Comparison of ENCODE assay signal across 8 cellular contexts in genomic region chr13:21674271-21675009, GRCh38. TPM values are rescaled to one million over a fixed set of nuclear protein-coding genes. Genes with fewer than 3 reads are reported as not detected.
DNase-seq lines count a peak whose midpoint lies in the region; ATAC-seq and TF ChIP-seq lines count a peak whose summit lies in the region.

No MANE protein-coding gene starts in this region.

- peak overlapping the region; percentile 95 for H3K4me2 ChIP-seq in neural progenitor cell

- H3K9me3 ChIP-seq in esophagus muscularis mucosa = no peaks in the 10 kb centered on the region
- no peaks in the 10 kb centered on the region for H3K9me3 ChIP-seq in neural progenitor cell (ENCODE audit: low read depth)

- H3K4me3 ChIP-seq in HL-60 (replicated peaks; ENCODE audit: insufficient read depth, low read length) (peak overlapping the region; percentile 44), esophagus muscularis mucosa (peak overlapping the region; percentile 60 to 77 (median 66)), neural progenitor cell (peak overlapping the region; percentile 88)

- no peaks in the 10 kb centered on the region for H3K79me2 ChIP-seq in neural progenitor cell (ENCODE audit: low read depth)

- intact Hi-C loops in activated CD4-positive, alpha-beta memory T cell treated with anti-CD3 and anti-CD28 coated beads for 36 hours (cut with micrococcal nuclease) = loop anchor here (1.0 to 5.0 kb wide), 3 partner anchors 12 to 497 kb away; partner anchors contain the start of genes MRPL57 and SKA3
- intact Hi-C loops in esophagus muscularis mucosa (cut with DNase I) = no loop called here

- H3K4me1 ChIP-seq in esophagus muscularis mucosa = peaks cover 36 to 65% (median 56%) of the 10 kb centered on the region in 4 donors
- H3K4me1 ChIP-seq in neural progenitor cell = peaks cover 23% of the 10 kb centered on the region

- H3K9ac ChIP-seq in neural progenitor cell = no peak overlapping the region

- no peaks in the 10 kb centered on the region for H3K36me3 ChIP-seq in esophagus muscularis mucosa
- no peaks in the 10 kb centered on the region for H3K36me3 ChIP-seq in neural progenitor cell

- H3K27ac ChIP-seq in HL-60 (replicated peaks) (no peak overlapping the region), esophagus muscularis mucosa (replicated peaks in 1 of 4) (peak overlapping the region in 2 of 4 donors; percentile 36 to 52), neural progenitor cell (no peak overlapping the region)

- H3K27ac Mint-ChIP-seq in activated CD4-positive, alpha-beta memory T cell treated with anti-CD3 and anti-CD28 coated beads for 36 hours = no peak overlapping the region
- H3K27ac Mint-ChIP-seq in neural progenitor cell = peak overlapping the region; percentile 94

- no peak for TF ChIP-seq EP300 in esophagus muscularis mucosa (IDR thresholded peaks at IDR 0.05)

- peaks cover 29% of the 10 kb centered on the region for H4K20me1 ChIP-seq in neural progenitor cell (ENCODE audit: low read depth)

- peaks cover 34% of the 10 kb centered on the region for H3F3A ChIP-seq in neural progenitor cell (ENCODE audit: low read depth)

- POLR2A ChIA-PET in activated CD4-positive, alpha-beta memory T cell treated with anti-CD3 and anti-CD28 coated beads for 36 hours (lab: Charles Lee) = interaction anchor here (0.6 kb wide), 1 partner anchor 1793 kb away, joined by 3 read pairs; no protein-coding TSS in a partner anchor

- WGBS in esophagus muscularis mucosa = 3% methylated on average over 47 of the region's 61 CpGs

- H3K27me3 Mint-ChIP-seq in activated CD4-positive, alpha-beta memory T cell treated with anti-CD3 and anti-CD28 coated beads for 36 hours = peaks cover 29% of the 10 kb centered on the region
- peaks cover 29% of the 10 kb centered on the region for H3K27me3 Mint-ChIP-seq in neural progenitor cell (ENCODE audit: insufficient read depth, low read depth)

- no peak for TF ChIP-seq CTCF in HL-60 (IDR thresholded peaks at IDR 0.05; ENCODE audit: insufficient read depth, low read length)
- TF ChIP-seq CTCF in esophagus muscularis mucosa (IDR thresholded peaks at IDR 0.05) = no peak
- no peak for TF ChIP-seq CTCF in neural progenitor cell (IDR thresholded peaks at IDR 0.05)

- DNase-seq in AG08396 (ENCODE audit: low spot score) = peak; percentile 51
- no peak for DNase-seq in HL-60 (ENCODE audit: low read depth in 1 of 2, low spot score in 1 of 2)
- DNase-seq in activated CD4-positive, alpha-beta memory T cell treated with anti-CD3 and anti-CD28 coated beads for 36 hours = peak; percentile 52
- peak; percentile 89 for DNase-seq in esophagus muscularis mucosa (ENCODE audit: extremely low spot score)
- peak; percentile 77 for DNase-seq in neural progenitor cell (ENCODE audit: low spot score)

- peaks cover 32% of the 10 kb centered on the region for H3K4me1 Mint-ChIP-seq in activated CD4-positive, alpha-beta memory T cell treated with anti-CD3 and anti-CD28 coated beads for 36 hours (ENCODE audit: low read depth)
- peaks cover 31% of the 10 kb centered on the region for H3K4me1 Mint-ChIP-seq in neural progenitor cell

- H3K27me3 ChIP-seq in HL-60 (ENCODE audit: insufficient read depth, poor library complexity, severe bottlenecking) = peaks cover 74% of the 10 kb centered on the region
- peaks cover 0 to 81% (median 40%) of the 10 kb centered on the region in 4 donors for H3K27me3 ChIP-seq in esophagus muscularis mucosa
- peaks cover 78% of the 10 kb centered on the region for H3K27me3 ChIP-seq in neural progenitor cell

- no peak for TF ChIP-seq POLR2A in esophagus muscularis mucosa (IDR thresholded peaks at IDR 0.05; ENCODE audit: low read depth)

- ATAC-seq in GM18873 (IDR thresholded peaks at IDR 0.05; ENCODE audit: low FRiP score, unreplicated experiment) (no peak), GM18502 (IDR thresholded peaks at IDR 0.05; ENCODE audit: poor library complexity, unreplicated experiment) (no peak), GM18519 (IDR thresholded peaks at IDR 0.05; ENCODE audit: low FRiP score, unreplicated experiment) (no peak)

- CTCF ChIA-PET in activated CD4-positive, alpha-beta memory T cell treated with anti-CD3 and anti-CD28 coated beads for 36 hours (lab: Charles Lee) = interaction anchor here (2.9 kb wide), 1 partner anchor 37 kb away, joined by 9 read pairs; no protein-coding TSS in a partner anchor

- no peaks in the 10 kb centered on the region for H3K36me3 Mint-ChIP-seq in activated CD4-positive, alpha-beta memory T cell treated with anti-CD3 and anti-CD28 coated beads for 36 hours
- H3K36me3 Mint-ChIP-seq in neural progenitor cell = no peaks in the 10 kb centered on the region

- peak overlapping the region; percentile 76 for H3K4me3 Mint-ChIP-seq in activated CD4-positive, alpha-beta memory T cell treated with anti-CD3 and anti-CD28 coated beads for 36 hours
- peak overlapping the region; percentile 96 for H3K4me3 Mint-ChIP-seq in neural progenitor cell

- no peaks in the 10 kb centered on the region for H3K9me3 Mint-ChIP-seq in activated CD4-positive, alpha-beta memory T cell treated with anti-CD3 and anti-CD28 coated beads for 36 hours
- H3K9me3 Mint-ChIP-seq in neural progenitor cell = no peaks in the 10 kb centered on the region

- H2AFZ ChIP-seq in neural progenitor cell (replicated peaks) = peak overlapping the region; percentile 96

RNA-seq across cellular contexts. Expression of gene FGF9, which starts 3.6 kb away (rescaled TPM):
- under 1 TPM in 1 of 2 experiments, not detected in 1; 0.07 TPM for total RNA-seq in activated CD4-positive, alpha-beta memory T cell treated with anti-CD3 and anti-CD28 coated beads for 36 hours
- total RNA-seq in esophagus muscularis mucosa = 1 to 10 TPM in 3 of 4 donors, under 1 TPM in 1; 0.50 to 1.9 (median 1.5) TPM
- 2.1 and 2.4 TPM in 2 replicates for total RNA-seq in neural progenitor cell (ENCODE audit: low replicate concordance)

Comparison
In these comparisons a context has a peak if more than half of its experiments do, and no peak if none do; other contexts are left out.
1. DNase-seq: peak in AG08396 (single experiment), activated CD4-positive, alpha-beta memory T cell treated with anti-CD3 and anti-CD28 coated beads for 36 hours (single experiment), esophagus muscularis mucosa (single experiment) and neural progenitor cell (single experiment); none in HL-60 (0 of 2).
2. Peak in every context shown above with its lines, with median percentiles within 50 percentile points of each other: H3K4me3 ChIP-seq.